ENCODE assay signal across 11 cellular contexts in genomic region chr2:235045336-235045972, GRCh38.
A peak's percentile ranks its signal among the peaks of the same experiment; 100 is the strongest.
DNase-seq lines count a peak whose midpoint lies in the region; ATAC-seq, FAIRE-seq and TF ChIP-seq lines count a peak whose summit lies in the region.
"Had no signal": no experiment of that assay in that cellular context is flagged by ENCODE, and none has a peak within 500 bp of the region (broad histone marks: within the 10 kb centered on the region; RNA-seq: fewer than 3 reads in every experiment).

No MANE protein-coding gene starts in this region.

- ATAC-seq in GM18907 (IDR thresholded peaks at IDR 0.05; ENCODE audit: unreplicated experiment) (peak; percentile 87), HG02973 (IDR thresholded peaks at IDR 0.05; ENCODE audit: unreplicated experiment) (peak; percentile 61), T-helper 17 cell (peak; percentile 60), pancreas (peak in 2 of 4 donors; percentile 7 to 8)
- ATAC-seq: activated CD4-positive, alpha-beta T cell treated with anti-CD3 and anti-CD28 coated beads for 36 hours had no signal

- intact Hi-C loops in pancreas (cut with DNase I), result loop anchor here in 2 of 3 donors (10.0 kb wide), 2 partner anchors 51 to 91 kb away; partner anchors contain the start of gene SH3BP4 (in 1 of the 2)

- peaks cover 14% of the 10 kb centered on the region for H3K4me1 Mint-ChIP-seq in T-helper 17 cell

- peak overlapping the region; percentile 57 for H3K4me3 Mint-ChIP-seq in T-helper 17 cell
- H3K4me3 Mint-ChIP-seq: activated CD4-positive, alpha-beta T cell treated with anti-CD3 and anti-CD28 coated beads for 36 hours had no signal

- H3K27me3 Mint-ChIP-seq in T-helper 17 cell, result peaks cover 35% of the 10 kb centered on the region

- H3K27me3 ChIP-seq in pancreas, result no peaks in the 10 kb centered on the region

- no peak for FAIRE-seq in pancreas (lab: Jason Lieb, UNC)

- H3K4me1 ChIP-seq in pancreas, result peaks cover 52 to 66% (median 54%) of the 10 kb centered on the region in 3 donors
- H3K4me1 ChIP-seq: HAP-1 had no signal

- H3K36me3 Mint-ChIP-seq in T-helper 17 cell (ENCODE audit: low read depth), result peaks cover 3% of the 10 kb centered on the region

- H3K9me3 ChIP-seq in T-helper 17 cell (ENCODE audit: control insufficient read depth, low read length, poor library complexity, severe bottlenecking) (no peaks in the 10 kb centered on the region), pancreas (no peaks in the 10 kb centered on the region)
- H3K9me3 ChIP-seq: HAP-1 had no signal

- H3K27ac ChIP-seq in pancreas, result peak overlapping the region; percentile 35 to 87 (median 66)
- H3K27ac ChIP-seq in substantia nigra (ENCODE audit: low read depth, low read length, poor library complexity, severe bottlenecking), result no peak overlapping the region

- WGBS in pancreas, 2 donors, result 32 to 34% methylated on average over 15 of the region's 15 CpGs

- DNase-seq in T-helper 17 cell (no peak), pancreas (peak in 2 of 6 donors; percentile 49 to 55), NCI-H1092 treated with DMSO at 0.1 percent for 48 hours (lab: John Stamatoyannopoulos, UW) (no peak), NCI-H510A (lab: John Stamatoyannopoulos, UW) (no peak), substantia nigra (lab: John Stamatoyannopoulos, UW) (no peak)
- DNase-seq: mammary epithelial cell; stimulated activated CD4-positive, alpha-beta T cell treated with anti-CD3 and anti-CD28 coated beads, Interleukin-12 subunit alpha, Interleukin-12 subunit beta, amount 100 ng/mL, for 4 hours had no signal

- peaks cover 0 to 42% (median 22%) of the 10 kb centered on the region in 3 donors for H3K36me3 ChIP-seq in pancreas

- TF ChIP-seq CTCF in pancreas (IDR thresholded peaks at IDR 0.05), result no peak

- peak overlapping the region; percentile 72 for H3K27ac Mint-ChIP-seq in T-helper 17 cell
- H3K27ac Mint-ChIP-seq: activated CD4-positive, alpha-beta T cell treated with anti-CD3 and anti-CD28 coated beads for 36 hours had no signal

- peak overlapping the region in 1 of 4 donors; percentile 6 for H3K4me3 ChIP-seq in pancreas
- H3K4me3 ChIP-seq: HAP-1 had no signal
